ENCODE assay signal across 1 cellular context in the genomic region with DNA sequence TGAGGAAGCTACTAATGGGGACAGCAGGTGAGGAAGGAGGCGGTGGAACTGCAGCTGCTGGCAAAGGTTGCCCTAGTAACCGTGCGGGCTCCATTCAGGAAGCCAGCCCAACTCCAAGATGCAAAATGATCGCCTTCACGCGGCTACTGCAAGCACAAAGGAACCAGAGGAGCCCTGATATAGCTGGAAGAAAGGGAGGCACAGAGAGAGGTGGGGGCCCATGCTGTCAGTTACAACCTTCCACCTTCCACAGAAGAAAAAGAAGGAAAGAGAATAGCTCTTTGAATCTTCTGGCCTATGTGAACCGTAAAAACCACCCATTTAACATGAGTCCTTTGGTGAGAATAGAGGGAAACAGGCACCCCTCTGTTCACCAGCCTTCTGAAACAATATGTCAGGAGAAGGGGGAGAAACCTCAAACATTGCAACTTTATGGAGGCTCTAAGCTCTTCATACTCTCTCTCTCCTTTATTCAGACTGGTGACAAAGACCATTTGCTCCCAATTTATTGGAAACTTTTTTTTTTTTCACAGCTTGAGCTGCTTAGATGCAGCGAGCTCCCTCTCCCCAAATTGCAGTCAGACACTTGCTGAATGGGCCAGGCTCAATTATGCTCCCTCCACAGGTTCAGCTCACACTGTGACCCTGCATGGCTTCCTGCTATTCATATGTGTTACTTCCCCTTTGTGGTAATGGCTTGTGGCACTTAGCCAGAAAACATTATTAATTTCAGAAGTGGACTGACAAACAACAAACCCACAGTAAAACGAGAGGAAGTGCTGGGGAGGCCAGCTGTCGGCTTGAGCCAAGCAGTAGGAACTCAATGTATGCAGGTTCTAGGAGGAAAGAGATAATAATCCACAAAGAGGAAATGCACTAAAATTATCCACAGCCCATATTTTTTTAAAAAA.
A peak's percentile ranks its signal among the peaks of the same experiment; 100 is the strongest.
TF ChIP-seq lines count a peak whose summit lies in the region.

No MANE protein-coding gene starts in this region.

TF ChIP-seq in HepG2, 621 proteins besides CTCF, POLR2A, EP300 and RAD21 (continued from another document and continues in another):
- TF ChIP-seq, protein P1, sequence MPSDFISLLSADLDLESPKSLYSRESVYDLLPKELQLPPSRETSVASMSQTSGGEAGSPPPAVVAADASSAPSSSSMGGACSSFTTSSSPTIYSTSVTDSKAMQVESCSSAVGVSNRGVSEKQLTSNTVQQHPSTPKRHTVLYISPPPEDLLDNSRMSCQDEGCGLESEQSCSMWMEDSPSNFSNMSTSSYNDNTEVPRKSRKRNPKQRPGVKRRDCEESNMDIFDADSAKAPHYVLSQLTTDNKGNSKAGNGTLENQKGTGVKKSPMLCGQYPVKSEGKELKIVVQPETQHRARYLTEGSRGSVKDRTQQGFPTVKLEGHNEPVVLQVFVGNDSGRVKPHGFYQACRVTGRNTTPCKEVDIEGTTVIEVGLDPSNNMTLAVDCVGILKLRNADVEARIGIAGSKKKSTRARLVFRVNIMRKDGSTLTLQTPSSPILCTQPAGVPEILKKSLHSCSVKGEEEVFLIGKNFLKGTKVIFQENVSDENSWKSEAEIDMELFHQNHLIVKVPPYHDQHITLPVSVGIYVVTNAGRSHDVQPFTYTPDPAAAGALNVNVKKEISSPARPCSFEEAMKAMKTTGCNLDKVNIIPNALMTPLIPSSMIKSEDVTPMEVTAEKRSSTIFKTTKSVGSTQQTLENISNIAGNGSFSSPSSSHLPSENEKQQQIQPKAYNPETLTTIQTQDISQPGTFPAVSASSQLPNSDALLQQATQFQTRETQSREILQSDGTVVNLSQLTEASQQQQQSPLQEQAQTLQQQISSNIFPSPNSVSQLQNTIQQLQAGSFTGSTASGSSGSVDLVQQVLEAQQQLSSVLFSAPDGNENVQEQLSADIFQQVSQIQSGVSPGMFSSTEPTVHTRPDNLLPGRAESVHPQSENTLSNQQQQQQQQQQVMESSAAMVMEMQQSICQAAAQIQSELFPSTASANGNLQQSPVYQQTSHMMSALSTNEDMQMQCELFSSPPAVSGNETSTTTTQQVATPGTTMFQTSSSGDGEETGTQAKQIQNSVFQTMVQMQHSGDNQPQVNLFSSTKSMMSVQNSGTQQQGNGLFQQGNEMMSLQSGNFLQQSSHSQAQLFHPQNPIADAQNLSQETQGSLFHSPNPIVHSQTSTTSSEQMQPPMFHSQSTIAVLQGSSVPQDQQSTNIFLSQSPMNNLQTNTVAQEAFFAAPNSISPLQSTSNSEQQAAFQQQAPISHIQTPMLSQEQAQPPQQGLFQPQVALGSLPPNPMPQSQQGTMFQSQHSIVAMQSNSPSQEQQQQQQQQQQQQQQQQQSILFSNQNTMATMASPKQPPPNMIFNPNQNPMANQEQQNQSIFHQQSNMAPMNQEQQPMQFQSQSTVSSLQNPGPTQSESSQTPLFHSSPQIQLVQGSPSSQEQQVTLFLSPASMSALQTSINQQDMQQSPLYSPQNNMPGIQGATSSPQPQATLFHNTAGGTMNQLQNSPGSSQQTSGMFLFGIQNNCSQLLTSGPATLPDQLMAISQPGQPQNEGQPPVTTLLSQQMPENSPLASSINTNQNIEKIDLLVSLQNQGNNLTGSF (CRISPR knock-in tag; IDR thresholded peaks at IDR 0.05), result no peak
- TF ChIP-seq JDP2 (CRISPR knock-in tag; IDR thresholded peaks at IDR 0.05; ENCODE audit: borderline replicate concordance), result no peak
- TF ChIP-seq, protein P2, sequence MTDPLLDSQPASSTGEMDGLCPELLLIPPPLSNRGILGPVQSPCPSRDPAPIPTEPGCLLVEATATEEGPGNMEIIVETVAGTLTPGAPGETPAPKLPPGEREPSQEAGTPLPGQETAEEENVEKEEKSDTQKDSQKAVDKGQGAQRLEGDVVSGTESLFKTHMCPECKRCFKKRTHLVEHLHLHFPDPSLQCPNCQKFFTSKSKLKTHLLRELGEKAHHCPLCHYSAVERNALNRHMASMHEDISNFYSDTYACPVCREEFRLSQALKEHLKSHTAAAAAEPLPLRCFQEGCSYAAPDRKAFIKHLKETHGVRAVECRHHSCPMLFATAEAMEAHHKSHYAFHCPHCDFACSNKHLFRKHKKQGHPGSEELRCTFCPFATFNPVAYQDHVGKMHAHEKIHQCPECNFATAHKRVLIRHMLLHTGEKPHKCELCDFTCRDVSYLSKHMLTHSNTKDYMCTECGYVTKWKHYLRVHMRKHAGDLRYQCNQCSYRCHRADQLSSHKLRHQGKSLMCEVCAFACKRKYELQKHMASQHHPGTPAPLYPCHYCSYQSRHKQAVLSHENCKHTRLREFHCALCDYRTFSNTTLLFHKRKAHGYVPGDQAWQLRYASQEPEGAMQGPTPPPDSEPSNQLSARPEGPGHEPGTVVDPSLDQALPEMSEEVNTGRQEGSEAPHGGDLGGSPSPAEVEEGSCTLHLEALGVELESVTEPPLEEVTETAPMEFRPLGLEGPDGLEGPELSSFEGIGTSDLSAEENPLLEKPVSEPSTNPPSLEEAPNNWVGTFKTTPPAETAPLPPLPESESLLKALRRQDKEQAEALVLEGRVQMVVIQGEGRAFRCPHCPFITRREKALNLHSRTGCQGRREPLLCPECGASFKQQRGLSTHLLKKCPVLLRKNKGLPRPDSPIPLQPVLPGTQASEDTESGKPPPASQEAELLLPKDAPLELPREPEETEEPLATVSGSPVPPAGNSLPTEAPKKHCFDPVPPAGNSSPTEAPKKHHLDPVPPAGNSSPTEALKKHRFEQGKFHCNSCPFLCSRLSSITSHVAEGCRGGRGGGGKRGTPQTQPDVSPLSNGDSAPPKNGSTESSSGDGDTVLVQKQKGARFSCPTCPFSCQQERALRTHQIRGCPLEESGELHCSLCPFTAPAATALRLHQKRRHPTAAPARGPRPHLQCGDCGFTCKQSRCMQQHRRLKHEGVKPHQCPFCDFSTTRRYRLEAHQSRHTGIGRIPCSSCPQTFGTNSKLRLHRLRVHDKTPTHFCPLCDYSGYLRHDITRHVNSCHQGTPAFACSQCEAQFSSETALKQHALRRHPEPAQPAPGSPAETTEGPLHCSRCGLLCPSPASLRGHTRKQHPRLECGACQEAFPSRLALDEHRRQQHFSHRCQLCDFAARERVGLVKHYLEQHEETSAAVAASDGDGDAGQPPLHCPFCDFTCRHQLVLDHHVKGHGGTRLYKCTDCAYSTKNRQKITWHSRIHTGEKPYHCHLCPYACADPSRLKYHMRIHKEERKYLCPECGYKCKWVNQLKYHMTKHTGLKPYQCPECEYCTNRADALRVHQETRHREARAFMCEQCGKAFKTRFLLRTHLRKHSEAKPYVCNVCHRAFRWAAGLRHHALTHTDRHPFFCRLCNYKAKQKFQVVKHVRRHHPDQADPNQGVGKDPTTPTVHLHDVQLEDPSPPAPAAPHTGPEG (CRISPR knock-in tag; IDR thresholded peaks at IDR 0.05), result no peak
- TF ChIP-seq, protein P3, sequence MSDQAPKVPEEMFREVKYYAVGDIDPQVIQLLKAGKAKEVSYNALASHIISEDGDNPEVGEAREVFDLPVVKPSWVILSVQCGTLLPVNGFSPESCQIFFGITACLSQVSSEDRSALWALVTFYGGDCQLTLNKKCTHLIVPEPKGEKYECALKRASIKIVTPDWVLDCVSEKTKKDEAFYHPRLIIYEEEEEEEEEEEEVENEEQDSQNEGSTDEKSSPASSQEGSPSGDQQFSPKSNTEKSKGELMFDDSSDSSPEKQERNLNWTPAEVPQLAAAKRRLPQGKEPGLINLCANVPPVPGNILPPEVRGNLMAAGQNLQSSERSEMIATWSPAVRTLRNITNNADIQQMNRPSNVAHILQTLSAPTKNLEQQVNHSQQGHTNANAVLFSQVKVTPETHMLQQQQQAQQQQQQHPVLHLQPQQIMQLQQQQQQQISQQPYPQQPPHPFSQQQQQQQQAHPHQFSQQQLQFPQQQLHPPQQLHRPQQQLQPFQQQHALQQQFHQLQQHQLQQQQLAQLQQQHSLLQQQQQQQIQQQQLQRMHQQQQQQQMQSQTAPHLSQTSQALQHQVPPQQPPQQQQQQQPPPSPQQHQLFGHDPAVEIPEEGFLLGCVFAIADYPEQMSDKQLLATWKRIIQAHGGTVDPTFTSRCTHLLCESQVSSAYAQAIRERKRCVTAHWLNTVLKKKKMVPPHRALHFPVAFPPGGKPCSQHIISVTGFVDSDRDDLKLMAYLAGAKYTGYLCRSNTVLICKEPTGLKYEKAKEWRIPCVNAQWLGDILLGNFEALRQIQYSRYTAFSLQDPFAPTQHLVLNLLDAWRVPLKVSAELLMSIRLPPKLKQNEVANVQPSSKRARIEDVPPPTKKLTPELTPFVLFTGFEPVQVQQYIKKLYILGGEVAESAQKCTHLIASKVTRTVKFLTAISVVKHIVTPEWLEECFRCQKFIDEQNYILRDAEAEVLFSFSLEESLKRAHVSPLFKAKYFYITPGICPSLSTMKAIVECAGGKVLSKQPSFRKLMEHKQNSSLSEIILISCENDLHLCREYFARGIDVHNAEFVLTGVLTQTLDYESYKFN (CRISPR knock-in tag; conservative IDR thresholded peaks at IDR 0.05), result no peak
- TF ChIP-seq ZFP82 (CRISPR knock-in tag; IDR thresholded peaks at IDR 0.05; ENCODE audit: borderline replicate concordance), result no peak
- TF ChIP-seq, protein P4, sequence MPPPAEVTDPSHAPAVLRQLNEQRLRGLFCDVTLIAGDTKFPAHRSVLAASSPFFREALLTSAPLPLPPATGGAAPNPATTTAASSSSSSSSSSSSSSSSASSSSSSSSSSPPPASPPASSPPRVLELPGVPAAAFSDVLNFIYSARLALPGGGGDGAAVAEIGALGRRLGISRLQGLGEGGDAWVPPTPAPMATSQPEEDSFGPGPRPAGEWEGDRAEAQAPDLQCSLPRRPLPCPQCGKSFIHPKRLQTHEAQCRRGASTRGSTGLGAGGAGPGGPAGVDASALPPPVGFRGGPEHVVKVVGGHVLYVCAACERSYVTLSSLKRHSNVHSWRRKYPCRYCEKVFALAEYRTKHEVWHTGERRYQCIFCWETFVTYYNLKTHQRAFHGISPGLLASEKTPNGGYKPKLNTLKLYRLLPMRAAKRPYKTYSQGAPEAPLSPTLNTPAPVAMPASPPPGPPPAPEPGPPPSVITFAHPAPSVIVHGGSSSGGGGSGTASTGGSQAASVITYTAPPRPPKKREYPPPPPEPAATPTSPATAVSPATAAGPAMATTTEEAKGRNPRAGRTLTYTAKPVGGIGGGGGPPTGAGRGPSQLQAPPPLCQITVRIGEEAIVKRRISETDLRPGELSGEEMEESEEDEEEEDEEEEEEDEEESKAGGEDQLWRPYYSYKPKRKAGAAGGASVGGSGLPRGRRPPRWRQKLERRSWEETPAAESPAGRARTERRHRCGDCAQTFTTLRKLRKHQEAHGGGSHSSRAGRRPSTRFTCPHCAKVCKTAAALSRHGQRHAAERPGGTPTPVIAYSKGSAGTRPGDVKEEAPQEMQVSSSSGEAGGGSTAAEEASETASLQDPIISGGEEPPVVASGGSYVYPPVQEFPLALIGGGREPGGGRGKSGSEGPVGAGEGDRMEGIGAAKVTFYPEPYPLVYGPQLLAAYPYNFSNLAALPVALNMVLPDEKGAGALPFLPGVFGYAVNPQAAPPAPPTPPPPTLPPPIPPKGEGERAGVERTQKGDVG (CRISPR knock-in tag; IDR thresholded peaks at IDR 0.05; ENCODE audit: borderline replicate concordance), result no peak
- TF ChIP-seq SRSF4 (IDR thresholded peaks at IDR 0.05; ENCODE audit: low read depth, low read length, poor library complexity, severe bottlenecking), result no peak
- TF ChIP-seq, protein P5, sequence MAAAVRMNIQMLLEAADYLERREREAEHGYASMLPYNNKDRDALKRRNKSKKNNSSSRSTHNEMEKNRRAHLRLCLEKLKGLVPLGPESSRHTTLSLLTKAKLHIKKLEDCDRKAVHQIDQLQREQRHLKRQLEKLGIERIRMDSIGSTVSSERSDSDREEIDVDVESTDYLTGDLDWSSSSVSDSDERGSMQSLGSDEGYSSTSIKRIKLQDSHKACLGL (CRISPR knock-in tag; IDR thresholded peaks at IDR 0.05), result no peak
- TF ChIP-seq SMARCC2 (IDR thresholded peaks at IDR 0.05), result no peak
- no peak for TF ChIP-seq ZNF615 (CRISPR knock-in tag; IDR thresholded peaks at IDR 0.05; ENCODE audit: borderline replicate concordance)
- no peak for TF ChIP-seq MEIS1 (CRISPR knock-in tag; IDR thresholded peaks at IDR 0.05; ENCODE audit: borderline replicate concordance)
- TF ChIP-seq GZF1 (CRISPR knock-in tag; IDR thresholded peaks at IDR 0.05), result no peak
- TF ChIP-seq KLF12 (CRISPR knock-in tag; IDR thresholded peaks at IDR 0.05; ENCODE audit: borderline replicate concordance), result no peak
- TF ChIP-seq ZNF557 (CRISPR knock-in tag; IDR thresholded peaks at IDR 0.05), result no peak
- no peak for TF ChIP-seq ZNF569 (CRISPR knock-in tag; IDR thresholded peaks at IDR 0.05; ENCODE audit: borderline replicate concordance)
- TF ChIP-seq, protein P6, sequence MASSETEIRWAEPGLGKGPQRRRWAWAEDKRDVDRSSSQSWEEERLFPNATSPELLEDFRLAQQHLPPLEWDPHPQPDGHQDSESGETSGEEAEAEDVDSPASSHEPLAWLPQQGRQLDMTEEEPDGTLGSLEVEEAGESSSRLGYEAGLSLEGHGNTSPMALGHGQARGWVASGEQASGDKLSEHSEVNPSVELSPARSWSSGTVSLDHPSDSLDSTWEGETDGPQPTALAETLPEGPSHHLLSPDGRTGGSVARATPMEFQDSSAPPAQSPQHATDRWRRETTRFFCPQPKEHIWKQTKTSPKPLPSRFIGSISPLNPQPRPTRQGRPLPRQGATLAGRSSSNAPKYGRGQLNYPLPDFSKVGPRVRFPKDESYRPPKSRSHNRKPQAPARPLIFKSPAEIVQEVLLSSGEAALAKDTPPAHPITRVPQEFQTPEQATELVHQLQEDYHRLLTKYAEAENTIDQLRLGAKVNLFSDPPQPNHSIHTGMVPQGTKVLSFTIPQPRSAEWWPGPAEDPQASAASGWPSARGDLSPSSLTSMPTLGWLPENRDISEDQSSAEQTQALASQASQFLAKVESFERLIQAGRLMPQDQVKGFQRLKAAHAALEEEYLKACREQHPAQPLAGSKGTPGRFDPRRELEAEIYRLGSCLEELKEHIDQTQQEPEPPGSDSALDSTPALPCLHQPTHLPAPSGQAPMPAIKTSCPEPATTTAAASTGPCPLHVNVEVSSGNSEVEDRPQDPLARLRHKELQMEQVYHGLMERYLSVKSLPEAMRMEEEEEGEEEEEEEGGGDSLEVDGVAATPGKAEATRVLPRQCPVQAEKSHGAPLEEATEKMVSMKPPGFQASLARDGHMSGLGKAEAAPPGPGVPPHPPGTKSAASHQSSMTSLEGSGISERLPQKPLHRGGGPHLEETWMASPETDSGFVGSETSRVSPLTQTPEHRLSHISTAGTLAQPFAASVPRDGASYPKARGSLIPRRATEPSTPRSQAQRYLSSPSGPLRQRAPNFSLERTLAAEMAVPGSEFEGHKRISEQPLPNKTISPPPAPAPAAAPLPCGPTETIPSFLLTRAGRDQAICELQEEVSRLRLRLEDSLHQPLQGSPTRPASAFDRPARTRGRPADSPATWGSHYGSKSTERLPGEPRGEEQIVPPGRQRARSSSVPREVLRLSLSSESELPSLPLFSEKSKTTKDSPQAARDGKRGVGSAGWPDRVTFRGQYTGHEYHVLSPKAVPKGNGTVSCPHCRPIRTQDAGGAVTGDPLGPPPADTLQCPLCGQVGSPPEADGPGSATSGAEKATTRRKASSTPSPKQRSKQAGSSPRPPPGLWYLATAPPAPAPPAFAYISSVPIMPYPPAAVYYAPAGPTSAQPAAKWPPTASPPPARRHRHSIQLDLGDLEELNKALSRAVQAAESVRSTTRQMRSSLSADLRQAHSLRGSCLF (CRISPR knock-in tag; IDR thresholded peaks at IDR 0.05; ENCODE audit: borderline replicate concordance), result no peak
- TF ChIP-seq SPEN (CRISPR knock-in tag; IDR thresholded peaks at IDR 0.05; ENCODE audit: low read depth), result no peak
- TF ChIP-seq, protein P7, sequence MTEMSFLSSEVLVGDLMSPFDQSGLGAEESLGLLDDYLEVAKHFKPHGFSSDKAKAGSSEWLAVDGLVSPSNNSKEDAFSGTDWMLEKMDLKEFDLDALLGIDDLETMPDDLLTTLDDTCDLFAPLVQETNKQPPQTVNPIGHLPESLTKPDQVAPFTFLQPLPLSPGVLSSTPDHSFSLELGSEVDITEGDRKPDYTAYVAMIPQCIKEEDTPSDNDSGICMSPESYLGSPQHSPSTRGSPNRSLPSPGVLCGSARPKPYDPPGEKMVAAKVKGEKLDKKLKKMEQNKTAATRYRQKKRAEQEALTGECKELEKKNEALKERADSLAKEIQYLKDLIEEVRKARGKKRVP (CRISPR knock-in tag; IDR thresholded peaks at IDR 0.05), result no peak
- TF ChIP-seq RARA (CRISPR knock-in tag; IDR thresholded peaks at IDR 0.05), result peak; percentile 36; the same call in 1 of the 2 replicates
- TF ChIP-seq NCOA2 (CRISPR knock-in tag; IDR thresholded peaks at IDR 0.05), result no peak
- no peak for TF ChIP-seq KMT2A (CRISPR knock-in tag; IDR thresholded peaks at IDR 0.05)
- no peak for TF ChIP-seq ZNF121 (CRISPR knock-in tag; IDR thresholded peaks at IDR 0.05)
- no peak for TF ChIP-seq MATR3 (CRISPR knock-in tag; IDR thresholded peaks at IDR 0.05)
